Comparison of ENCODE assay signal across 13 cellular contexts in genomic region chr10:3527144-3527543, GRCh38.
A peak's percentile ranks its signal among the peaks of the same experiment; 100 is the strongest.
DNase-seq lines count a peak whose midpoint lies in the region; ATAC-seq and TF ChIP-seq lines count a peak whose summit lies in the region.
"Had no signal": no experiment of that assay in that cellular context is flagged by ENCODE, and none has a peak within 500 bp of the region (broad histone marks: within the 10 kb centered on the region; RNA-seq: fewer than 3 reads in every experiment).

No MANE protein-coding gene starts in this region.

- H3K4me3 ChIP-seq in hepatocyte (no peak overlapping the region), stomach smooth muscle (ENCODE audit: low read length in 2 of 2) (no peak overlapping the region), ovary (no peak overlapping the region)
- H3K4me3 ChIP-seq: K562, SK-N-MC had no signal

- intact Hi-C loops in ovary (cut with DNase I), result no loop called here

- no peaks in the 10 kb centered on the region for H3K9me2 ChIP-seq in hepatocyte (replicated peaks; ENCODE audit: insufficient read depth)

- TF ChIP-seq CTCF in GM10266 (IDR thresholded peaks at IDR 0.05; ENCODE audit: control insufficient read depth, insufficient read depth, low read depth, missing control alignments), result no peak
- no peak for TF ChIP-seq CTCF in hepatocyte (IDR thresholded peaks at IDR 0.05; ENCODE audit: poor library complexity)
- no peak for TF ChIP-seq CTCF in ovary (IDR thresholded peaks at IDR 0.05)

- H3K9me3 ChIP-seq in hepatocyte (ENCODE audit: low read depth), result no peaks in the 10 kb centered on the region
- H3K9me3 ChIP-seq in stomach smooth muscle (ENCODE audit: control insufficient read depth in 2 of 2, low read length in 2 of 2), result no peaks in the 10 kb centered on the region
- no peaks in the 10 kb centered on the region for H3K9me3 ChIP-seq in ovary

- no peaks in the 10 kb centered on the region for H3K27me3 ChIP-seq in hepatocyte
- H3K27me3 ChIP-seq in stomach smooth muscle (ENCODE audit: control insufficient read depth in 1 of 2, insufficient read depth in 2 of 2, low read length in 2 of 2), result no peaks in the 10 kb centered on the region
- no peaks in the 10 kb centered on the region for H3K27me3 ChIP-seq in ovary

- TF ChIP-seq POLR2A in ovary (IDR thresholded peaks at IDR 0.05), result no peak

- H2AFZ ChIP-seq in hepatocyte, result no peak overlapping the region

- no peaks in the 10 kb centered on the region for H3K79me2 ChIP-seq in hepatocyte

- TF ChIP-seq EP300 in ovary (IDR thresholded peaks at IDR 0.05), result no peak

- H4K20me1 ChIP-seq in hepatocyte (ENCODE audit: insufficient read depth, poor library complexity, severe bottlenecking), result no peaks in the 10 kb centered on the region

- WGBS in hepatocyte (ENCODE audit: low lambda C conversion rate, missing lambda C conversion rate), result 76% methylated on average over 1 of the region's 1 CpG
- 26 to 29% (median 26%) methylated on average over 1 of the region's 1 CpG for WGBS in ovary, 3 donors

- DNase-seq in GM10266 (ENCODE audit: extremely low spot score) (peak; percentile 26), amniotic epithelial cell (ENCODE audit: low read depth) (peak; percentile 66), hepatocyte (ENCODE audit: low spot score) (no peak), occipital lobe (lab: John Stamatoyannopoulos, UW) (no peak), NCI-H2081 treated with DMSO at 0.1 percent for 48 hours (lab: John Stamatoyannopoulos, UW) (no peak), ovary (no peak)
- DNase-seq: amygdala; NCI-H2081; NK-92 treated with Interleukin-12 subunit alpha and Interleukin-12 subunit beta, amount 100 ng/mL, for 24 hours had no signal

- no peak for ATAC-seq in GM18858 (IDR thresholded peaks at IDR 0.05; ENCODE audit: unreplicated experiment)
- ATAC-seq: K562 had no signal

- peak overlapping the region; percentile 58 for H3K27ac ChIP-seq in hepatocyte
- H3K27ac ChIP-seq in stomach smooth muscle (ENCODE audit: low read length), result peak overlapping the region; percentile 46
- peak overlapping the region in 1 of 2 donors; percentile 58 for H3K27ac ChIP-seq in ovary
- H3K27ac ChIP-seq: SK-N-MC had no signal

- H3K9ac ChIP-seq in stomach smooth muscle (ENCODE audit: low read length in 2 of 2), result no peak overlapping the region

- H3K4me2 ChIP-seq in hepatocyte, result no peak overlapping the region

- H3K4me1 ChIP-seq in hepatocyte (ENCODE audit: insufficient read depth), result peaks cover 10% of the 10 kb centered on the region
- peaks cover 5% of the 10 kb centered on the region for H3K4me1 ChIP-seq in stomach smooth muscle (ENCODE audit: control insufficient read depth, insufficient read depth, low read length)
- peaks cover 2% of the 10 kb centered on the region for H3K4me1 ChIP-seq in ovary (ENCODE audit: insufficient read depth)

- no peaks in the 10 kb centered on the region for H3K36me3 ChIP-seq in hepatocyte (replicated peaks; ENCODE audit: insufficient read depth, low read depth)
- no peaks in the 10 kb centered on the region for H3K36me3 ChIP-seq in stomach smooth muscle (ENCODE audit: control insufficient read depth in 2 of 2, insufficient read depth in 2 of 2, low read length in 2 of 2)
- H3K36me3 ChIP-seq in ovary, result no peaks in the 10 kb centered on the region

Comparison
In these comparisons a context has a peak if more than half of its experiments do, and no peak if none do; other contexts are left out.
1. DNase-seq: peak in GM10266 (single experiment) and amniotic epithelial cell (single experiment); none in hepatocyte (single experiment), occipital lobe (single experiment), NCI-H2081 treated with DMSO at 0.1 percent for 48 hours (single experiment) and ovary (0 of 5).